In genomic region chr1:240320645-240321044, GRCh38 we compare ENCODE assay signal across 16 cellular contexts.
A peak's percentile ranks its signal among the peaks of the same experiment; 100 is the strongest.
DNase-seq lines count a peak whose midpoint lies in the region; ATAC-seq, FAIRE-seq and TF ChIP-seq lines count a peak whose summit lies in the region.
"Had no signal": no experiment of that assay in that cellular context is flagged by ENCODE, and none has a peak within 500 bp of the region (broad histone marks: within the 10 kb centered on the region; RNA-seq: fewer than 3 reads in every experiment).

No MANE protein-coding gene starts in this region.

- H3K79me1 ChIP-seq in IMR-90 (ENCODE audit: low read depth in 1 of 2, low read length in 2 of 2) (peaks cover 36 to 54% of the 10 kb centered on the region in 2 experiments), mesendoderm (ENCODE audit: low read length) (no peaks in the 10 kb centered on the region)

- 0 out of 3 replicates have a peak, but pooled peaks cover 3% of the 10 kb centered on the region for H3K4me1 ChIP-seq in A549
- peaks cover 3% of the 10 kb centered on the region; the same call in 1 of the 2 replicates for H3K4me1 ChIP-seq in IMR-90 (ENCODE audit: control insufficient read depth, insufficient read depth, low read length)
- no peaks in the 10 kb centered on the region for H3K4me1 ChIP-seq in mesendoderm (ENCODE audit: control insufficient read depth, low read depth, low read length)

- H2AFZ ChIP-seq in IMR-90 (replicated peaks; ENCODE audit: low read length, poor library complexity) = no peak overlapping the region

- TF ChIP-seq EP300 in A549 (IDR thresholded peaks at IDR 0.05) = no peak

- no peak for ATAC-seq in A549
- peak; percentile 49 for ATAC-seq in IMR-90 (ENCODE audit: low read depth)
- ATAC-seq: HCT116 had no signal

- H3K4me1 Mint-ChIP-seq in progenitor cell of endocrine pancreas (ENCODE audit: low read depth) = peaks cover 13% of the 10 kb centered on the region
- H3K4me1 Mint-ChIP-seq in activated naive CD8-positive, alpha-beta T cell treated with anti-CD3 and anti-CD28 coated beads for 36 hours = no peaks in the 10 kb centered on the region
- H3K4me1 Mint-ChIP-seq: B cell had no signal

- intact Hi-C loops in IMR-90 (cut with micrococcal nuclease) = no loop called here

- no peaks in the 10 kb centered on the region for H4K20me1 ChIP-seq in IMR-90 (ENCODE audit: insufficient read depth, low read length)

- H4K5ac ChIP-seq in IMR-90 (ENCODE audit: low read depth, low read length) (0 out of 2 replicates have a peak overlapping the region, but pooled peaks have one; percentile 4), mesendoderm (ENCODE audit: low read length) (no peak overlapping the region)

- H2BK120ac ChIP-seq in IMR-90 (ENCODE audit: low read depth, low read length) (peak overlapping the region; percentile 54), mesendoderm (ENCODE audit: low read depth, low read length) (no peak overlapping the region)

- H3K9me1 ChIP-seq in IMR-90 (ENCODE audit: insufficient read depth, low read length) = 0 out of 2 replicates have a peak, but pooled peaks cover 3% of the 10 kb centered on the region

- H3K36me3 ChIP-seq in IMR-90 (ENCODE audit: control insufficient read depth, insufficient read depth, low read length) (no peaks in the 10 kb centered on the region; the same call in 1 of the 2 replicates), mesendoderm (ENCODE audit: control insufficient read depth, insufficient read depth, low read length) (no peaks in the 10 kb centered on the region)

- in situ Hi-C loops in IMR-90 (cut with MboI; ENCODE audit: low sequenced_read_pairs) = no loop called here

- no peak overlapping the region for H3K56ac ChIP-seq in IMR-90 (ENCODE audit: extremely low read depth, insufficient read depth, low read length)
- H3K56ac ChIP-seq in mesendoderm (ENCODE audit: low read length) = no peak overlapping the region

- peaks cover 8% of the 10 kb centered on the region for H3K9me3 Mint-ChIP-seq in progenitor cell of endocrine pancreas (ENCODE audit: low read depth)
- peaks cover 3% of the 10 kb centered on the region for H3K9me3 Mint-ChIP-seq in activated naive CD8-positive, alpha-beta T cell treated with anti-CD3 and anti-CD28 coated beads for 36 hours

- H3K9ac ChIP-seq in IMR-90 (ENCODE audit: low read depth, low read length) (no peak overlapping the region), mesendoderm (ENCODE audit: low read length) (no peak overlapping the region)

- TF ChIP-seq RAD21 in A549 (conservative IDR thresholded peaks at IDR 0.05 in 1 of 2, IDR thresholded peaks at IDR 0.05 in 1 of 2) (no peak), IMR-90 (IDR thresholded peaks at IDR 0.05; ENCODE audit: low read length) (no peak)

- peak overlapping the region; percentile 54; the same call in 1 of the 2 replicates for H3K14ac ChIP-seq in IMR-90 (replicated peaks; ENCODE audit: low read depth, low read length)

- peaks cover 14% of the 10 kb centered on the region for H3K27me3 Mint-ChIP-seq in progenitor cell of endocrine pancreas
- no peaks in the 10 kb centered on the region for H3K27me3 Mint-ChIP-seq in activated naive CD8-positive, alpha-beta T cell treated with anti-CD3 and anti-CD28 coated beads for 36 hours
- H3K27me3 Mint-ChIP-seq: B cell; CD4-positive, alpha-beta T cell had no signal

- H3K4me2 ChIP-seq in A549 = no peak overlapping the region
- peak overlapping the region; percentile 7; the same call in 1 of the 2 replicates for H3K4me2 ChIP-seq in IMR-90 (ENCODE audit: low read depth, low read length)
- H3K4me2 ChIP-seq in mesendoderm (ENCODE audit: low read length) = no peak overlapping the region

- peak overlapping the region; percentile 19; the same call in 1 of the 2 replicates for H4K91ac ChIP-seq in IMR-90 (ENCODE audit: insufficient read depth, low read depth, low read length)

- dilution Hi-C loops in IMR-90 (cut with HindIII; ENCODE audit: low sequenced_read_pairs, unreplicated experiment) = no loop called here

- H3K4me3 ChIP-seq in A549 = no peak overlapping the region
- H3K4me3 ChIP-seq in IMR-90 (ENCODE audit: insufficient read depth, low read depth, low read length) = no peak overlapping the region
- H3K4me3 ChIP-seq in mesendoderm (ENCODE audit: low read length) = no peak overlapping the region

- H2BK5ac ChIP-seq in IMR-90 (ENCODE audit: low read depth, low read length, poor library complexity, severe bottlenecking) (no peak overlapping the region), mesendoderm (ENCODE audit: low read length) (no peak overlapping the region)

- H2AK9ac ChIP-seq in IMR-90 (replicated peaks; ENCODE audit: low read depth, low read length, poor library complexity) = no peak overlapping the region

- no peak for TF ChIP-seq CTCF in A549 (IDR thresholded peaks at IDR 0.05)
- no peak for TF ChIP-seq CTCF in IMR-90 (conservative IDR thresholded peaks at IDR 0.05; ENCODE audit: low read depth, low read length)
- TF ChIP-seq CTCF in progenitor cell of endocrine pancreas (IDR thresholded peaks at IDR 0.05; ENCODE audit: unreplicated experiment) = no peak

- DNase-seq in A549 (ENCODE audit: low read depth in 1 of 2, low spot score in 1 of 2) (no peak), IMR-90 (peak; percentile 18), astrocyte of the hippocampus (ENCODE audit: low read depth, low spot score) (peak; percentile 9), mesendoderm (peak; percentile 35), NCI-H1105 (lab: John Stamatoyannopoulos, UW) (no peak), progenitor cell of endocrine pancreas (ENCODE audit: low spot score, unreplicated experiment) (no peak), nucleus accumbens (lab: John Stamatoyannopoulos, UW) (no peak)
- DNase-seq in activated naive CD8-positive, alpha-beta T cell treated with anti-CD3 and anti-CD28 coated beads for 36 hours = no peak
- DNase-seq: C1 segment of cervical spinal cord; Calu3; CD4-positive, alpha-beta T cell; DMS 273 treated with DMSO at 0.1 percent for 48 hours had no signal

- POLR2A ChIA-PET in A549 (lab: Yijun Ruan, JAX) = no interaction called here
- POLR2A ChIA-PET in IMR-90 (lab: Charles Lee; ENCODE audit: unreplicated experiment) = no interaction called here

- FAIRE-seq in A549 (lab: Jason Lieb, UNC) = no peak
- FAIRE-seq: GM18507, H54 had no signal

- H3K4me3 Mint-ChIP-seq in progenitor cell of endocrine pancreas (ENCODE audit: low read depth) = no peak overlapping the region
- no peak overlapping the region for H3K4me3 Mint-ChIP-seq in activated naive CD8-positive, alpha-beta T cell treated with anti-CD3 and anti-CD28 coated beads for 36 hours
- H3K4me3 Mint-ChIP-seq: B cell; CD4-positive, alpha-beta T cell had no signal

- H2BK15ac ChIP-seq in IMR-90 (ENCODE audit: low read depth, low read length) = no peak overlapping the region
- no peak overlapping the region for H2BK15ac ChIP-seq in mesendoderm (replicated peaks; ENCODE audit: low read depth)

- CTCF ChIA-PET in A549 (lab: Yijun Ruan, JAX) (no interaction called here), IMR-90 (lab: Yijun Ruan, JAX) (interaction anchor here (0.6 kb wide), 1 partner anchor 286 kb away, joined by 8 read pairs; no protein-coding TSS in a partner anchor)

- WGBS in A549 (ENCODE audit: missing lambda C conversion rate) = 75% methylated on average over 5 of the region's 5 CpGs
- 67% methylated on average over 1 of the region's 5 CpGs; no CpG with 5 or more reads in 1 of the 2 experiments for WGBS in IMR-90 (ENCODE audit: extremely low coverage in 2 of 2, insufficient read length in 1 of 2), 2 experiments
- WGBS in mesendoderm (ENCODE audit: extremely low coverage, insufficient coverage, low lambda C conversion rate) = no CpG with 5 or more reads among the region's 5 CpGs

- H3K4ac ChIP-seq in IMR-90 (ENCODE audit: low read depth, low read length) (peak overlapping the region; percentile 64), mesendoderm (ENCODE audit: low read depth, low read length) (no peak overlapping the region)

- H3K27me3 ChIP-seq in IMR-90 (ENCODE audit: control insufficient read depth, insufficient read depth, low read length) (no peaks in the 10 kb centered on the region), mesendoderm (ENCODE audit: insufficient read depth, low read length, poor library complexity) (no peaks in the 10 kb centered on the region)

- no peak overlapping the region for H3K27ac Mint-ChIP-seq in progenitor cell of endocrine pancreas
- no peak overlapping the region for H3K27ac Mint-ChIP-seq in activated naive CD8-positive, alpha-beta T cell treated with anti-CD3 and anti-CD28 coated beads for 36 hours
- H3K27ac Mint-ChIP-seq: B cell; CD4-positive, alpha-beta T cell had no signal

- H3K23ac ChIP-seq in IMR-90 (ENCODE audit: low read depth, low read length) = no peak overlapping the region
- no peak overlapping the region for H3K23ac ChIP-seq in mesendoderm (ENCODE audit: low read length)

- H3K27ac ChIP-seq in A549 (no peak overlapping the region), IMR-90 (ENCODE audit: insufficient read depth, low read length) (no peak overlapping the region; the same call in 1 of the 2 replicates), mesendoderm (ENCODE audit: low read depth, low read length) (no peak overlapping the region)

- no peak overlapping the region for H2BK20ac ChIP-seq in IMR-90 (ENCODE audit: low read depth, low read length)

- no TSS peak for BruUV-seq in IMR-90 (replicated peaks; lab: Mats Ljungman, UMichigan)

- H2AK5ac ChIP-seq in IMR-90 (ENCODE audit: low read depth, low read length) (0 out of 2 replicates have a peak overlapping the region, but pooled peaks have one; percentile 7), mesendoderm (ENCODE audit: low read length) (no peak overlapping the region)

- H3K36me3 Mint-ChIP-seq in progenitor cell of endocrine pancreas (ENCODE audit: insufficient read depth) = peaks cover 2% of the 10 kb centered on the region
- H3K36me3 Mint-ChIP-seq in activated naive CD8-positive, alpha-beta T cell treated with anti-CD3 and anti-CD28 coated beads for 36 hours = no peaks in the 10 kb centered on the region

- H3K9me3 ChIP-seq in A549 (no peaks in the 10 kb centered on the region), IMR-90 (ENCODE audit: control insufficient read depth, insufficient read depth, low read length) (no peaks in the 10 kb centered on the region; the same call in 1 of the 2 replicates)

- H3K18ac ChIP-seq in IMR-90 (ENCODE audit: low read depth, low read length) (0 out of 2 replicates have a peak overlapping the region, but pooled peaks have one; percentile 15), mesendoderm (ENCODE audit: low read length) (no peak overlapping the region)

- TF ChIP-seq POLR2A in A549 (IDR thresholded peaks at IDR 0.05; ENCODE audit: low read length) = no peak
- no peak for TF ChIP-seq POLR2A in IMR-90 (IDR thresholded peaks at IDR 0.05; ENCODE audit: low read depth, low read length)

- no peaks in the 10 kb centered on the region for H3K79me2 ChIP-seq in mesendoderm (ENCODE audit: control insufficient read depth, insufficient read depth, low read length)

- peak overlapping the region in 1 of 2 experiments; percentile 67; a peak in 3 of 4 replicates for H4K8ac ChIP-seq in IMR-90 (ENCODE audit: low read depth in 2 of 2, low read length in 2 of 2)
- no peak overlapping the region for H4K8ac ChIP-seq in mesendoderm (ENCODE audit: low read depth, low read length)

TF ChIP-seq in A549, 52 proteins besides CTCF, POLR2A, EP300 and RAD21 (continues in another document):
- TF ChIP-seq FOSB (CRISPR knock-in tag; IDR thresholded peaks at IDR 0.05) (no peak), TFCP2L1 (CRISPR knock-in tag; IDR thresholded peaks at IDR 0.05) (no peak)

Comparison
In these comparisons a context has a peak if more than half of its experiments do, and no peak if none do; other contexts are left out.
1. DNase-seq: peak in IMR-90 (single experiment), astrocyte of the hippocampus (single experiment) and mesendoderm (single experiment); none in A549 (0 of 2), NCI-H1105 (single experiment), progenitor cell of endocrine pancreas (single experiment), nucleus accumbens (0 of 56) and activated naive CD8-positive, alpha-beta T cell treated with anti-CD3 and anti-CD28 coated beads for 36 hours (single experiment).